Comparison of ENCODE assay signal across 15 cellular contexts in the genomic region with DNA sequence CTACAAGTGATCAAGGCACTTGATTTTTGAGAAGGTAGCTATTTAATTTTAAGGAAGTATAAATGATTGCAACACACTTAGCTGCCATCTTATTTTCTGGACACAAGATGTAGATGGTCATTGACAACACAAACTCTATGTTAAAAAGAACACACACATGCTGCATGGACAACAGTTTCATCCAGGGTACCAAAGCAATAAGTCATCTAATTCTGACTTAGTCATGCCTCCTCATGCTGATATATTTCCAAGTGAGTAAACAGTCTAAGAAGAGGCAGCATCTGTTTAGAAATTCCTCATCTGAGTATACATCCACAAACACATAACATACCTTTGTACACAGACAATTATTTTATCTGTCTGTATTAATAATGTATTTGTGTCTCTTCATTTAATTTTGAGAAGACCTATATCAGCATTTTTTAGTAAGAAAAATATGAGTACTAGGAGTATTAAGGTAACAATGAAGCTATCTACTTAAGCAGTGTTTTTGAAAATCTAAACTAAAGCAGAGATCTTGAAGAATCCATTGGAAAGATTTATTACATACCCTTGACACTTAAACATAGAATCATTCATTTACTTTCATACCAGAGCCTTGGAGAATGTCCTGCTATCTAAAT.
"Had no signal": no experiment of that assay in that cellular context is flagged by ENCODE, and none has a peak within 500 bp of the region (broad histone marks: within the 10 kb centered on the region; RNA-seq: fewer than 3 reads in every experiment).

No MANE protein-coding gene starts in this region.

- H3K9me3 Mint-ChIP-seq: naive B cell; neural progenitor cell; stimulated activated effector memory CD8-positive, alpha-beta T cell treated with anti-CD3 and anti-CD28 coated beads, Interleukin-12 subunit alpha, Interleukin-12 subunit beta, amount 100 ng/mL, for 72 hours; T-cell had no signal

- H2AFZ ChIP-seq: neural progenitor cell had no signal

- DNase-seq: activated CD4-positive, alpha-beta T cell treated with anti-CD3 and anti-CD28 coated beads for 1 hour; activated CD4-positive, alpha-beta T cell treated with anti-CD3 and anti-CD28 coated beads, Interleukin-2, amount 50 U/mL, for 4 hours; activated naive CD4-positive, alpha-beta T cell; activated T-cell treated with anti-CD3 and anti-CD28 coated beads for 4 hours; head of caudate nucleus; naive B cell; stimulated activated CD4-positive, alpha-beta T cell treated with anti-CD3 and anti-CD28 coated beads, Interleukin-12 subunit alpha, Interleukin-12 subunit beta, amount 100 ng/mL, for 4 hours; stimulated activated CD4-positive, alpha-beta T cell treated with anti-CD3 and anti-CD28 coated beads, Interleukin-2, amount 100 ng/mL, for 24 hours; T-cell; T-helper 9 cell had no signal

- H3K9ac ChIP-seq: neural progenitor cell had no signal

- H3K36me3 ChIP-seq: cardiac muscle cell, neural progenitor cell had no signal

- H3K4me3 Mint-ChIP-seq: naive B cell; neural progenitor cell; stimulated activated effector memory CD8-positive, alpha-beta T cell treated with anti-CD3 and anti-CD28 coated beads, Interleukin-12 subunit alpha, Interleukin-12 subunit beta, amount 100 ng/mL, for 72 hours; T-cell had no signal

- H3K27ac ChIP-seq: cardiac muscle cell, neural progenitor cell, VCaP had no signal

- H3K4me3 ChIP-seq: cardiac muscle cell, neural progenitor cell had no signal

- H3K27ac Mint-ChIP-seq: naive B cell; neural progenitor cell; stimulated activated effector memory CD8-positive, alpha-beta T cell treated with anti-CD3 and anti-CD28 coated beads, Interleukin-12 subunit alpha, Interleukin-12 subunit beta, amount 100 ng/mL, for 72 hours; T-cell had no signal

- H3K27me3 ChIP-seq: cardiac muscle cell, neural progenitor cell had no signal

- H3K4me1 ChIP-seq: neural progenitor cell had no signal

- H3K4me1 Mint-ChIP-seq: naive B cell; stimulated activated effector memory CD8-positive, alpha-beta T cell treated with anti-CD3 and anti-CD28 coated beads, Interleukin-12 subunit alpha, Interleukin-12 subunit beta, amount 100 ng/mL, for 72 hours; T-cell had no signal

- H3K4me2 ChIP-seq: neural progenitor cell had no signal

- H3K36me3 Mint-ChIP-seq: naive B cell; neural progenitor cell; stimulated activated effector memory CD8-positive, alpha-beta T cell treated with anti-CD3 and anti-CD28 coated beads, Interleukin-12 subunit alpha, Interleukin-12 subunit beta, amount 100 ng/mL, for 72 hours; T-cell had no signal

- ATAC-seq: esophagus mucosa; stimulated activated effector memory CD8-positive, alpha-beta T cell treated with anti-CD3 and anti-CD28 coated beads, Interleukin-12 subunit alpha, Interleukin-12 subunit beta, amount 100 ng/mL, for 72 hours; T-cell had no signal
